8 cellular contexts compared by ENCODE assay signal in the genomic region with DNA sequence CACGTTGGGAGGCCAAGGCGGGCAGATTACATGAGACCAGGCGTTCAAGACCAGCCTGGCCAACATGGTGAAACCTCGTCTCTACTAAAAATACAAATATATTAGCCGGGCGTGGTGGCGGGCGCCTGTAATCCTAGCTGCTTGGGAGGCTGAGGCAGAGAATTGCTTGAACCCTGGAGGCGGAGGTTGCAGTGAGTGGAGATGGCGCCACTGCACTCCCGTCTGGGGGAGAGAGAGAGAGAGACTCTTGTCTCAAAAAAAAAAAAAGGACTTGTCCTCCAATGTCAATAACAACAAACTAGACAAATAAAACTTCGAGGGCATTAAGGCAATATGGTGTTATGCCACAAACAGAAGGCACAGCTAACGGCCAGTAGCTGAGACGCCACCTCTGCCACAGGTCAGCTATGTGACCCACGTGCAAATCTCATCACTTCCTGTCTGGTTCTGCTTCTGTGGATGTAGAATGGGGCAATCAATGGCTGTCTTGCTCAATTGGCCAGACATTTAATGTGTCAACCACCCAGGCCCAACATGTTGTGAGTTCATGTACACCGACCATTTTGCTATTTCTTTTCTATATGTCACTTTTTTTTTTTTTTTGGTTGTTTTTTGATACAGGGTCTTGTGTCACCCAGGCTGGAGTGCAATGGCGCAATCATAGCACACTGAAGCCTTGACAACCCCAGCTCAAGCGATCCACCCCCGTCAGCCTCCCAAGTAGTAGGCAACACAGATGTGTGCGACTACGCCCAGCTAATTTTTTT. TPM values are rescaled to one million over a fixed set of nuclear protein-coding genes. Genes with fewer than 3 reads are reported as not detected.
DNase-seq lines count a peak whose midpoint lies in the region; ATAC-seq and TF ChIP-seq lines count a peak whose summit lies in the region.

No MANE protein-coding gene starts in this region.

- peak overlapping the region; percentile 71 for H4K8ac ChIP-seq in trophoblast cell (ENCODE audit: low read depth, low read length)

- H3K14ac ChIP-seq in trophoblast cell (ENCODE audit: low read length), result peak overlapping the region; percentile 22

- H3K9me3 ChIP-seq in Loucy (ENCODE audit: insufficient read depth, low read depth, low read length) (no peaks in the 10 kb centered on the region), trophoblast cell (ENCODE audit: insufficient read depth, low read depth, low read length) (no peaks in the 10 kb centered on the region)

- H2BK12ac ChIP-seq in trophoblast cell (ENCODE audit: low read length), result no peak overlapping the region

- H2AFZ ChIP-seq in Loucy (ENCODE audit: low read length) (peak overlapping the region; percentile 91), trophoblast cell (ENCODE audit: insufficient read depth, low read length, poor library complexity) (peak overlapping the region; percentile 40)

- WGBS in trophoblast cell (ENCODE audit: extremely low coverage, insufficient coverage, insufficient read length), result no CpG with 5 or more reads among the region's 21 CpGs

- peaks cover 7% of the 10 kb centered on the region for H3K79me1 ChIP-seq in trophoblast cell (ENCODE audit: low read length)

- H3K9ac ChIP-seq in Loucy (ENCODE audit: low read depth, low read length, poor library complexity, severe bottlenecking) (peak overlapping the region; percentile 79), trophoblast cell (ENCODE audit: low read length) (no peak overlapping the region)

- no peak overlapping the region for H3K4ac ChIP-seq in trophoblast cell (ENCODE audit: low read depth, low read length)

- H3K4me1 ChIP-seq in Loucy (ENCODE audit: insufficient read depth, low read length, poor library complexity, severe bottlenecking) (peaks cover 14% of the 10 kb centered on the region), trophoblast cell (ENCODE audit: control insufficient read depth in 1 of 2, insufficient read depth in 2 of 2, low read length in 2 of 2) (peaks cover 4 to 7% of the 10 kb centered on the region in 2 experiments)

- no peak for TF ChIP-seq CTCF in Loucy (conservative IDR thresholded peaks at IDR 0.05; ENCODE audit: low read length)

- no peaks in the 10 kb centered on the region for H3K36me3 ChIP-seq in Loucy (ENCODE audit: insufficient read depth, low read length)
- H3K36me3 ChIP-seq in trophoblast cell (ENCODE audit: control insufficient read depth in 1 of 2, insufficient read depth in 2 of 2, low read length in 2 of 2), result peaks cover 2% of the 10 kb centered on the region in 2 experiments

- H3K9me3 Mint-ChIP-seq in activated T-cell treated with anti-CD3 and anti-CD28 coated beads, Interleukin-2, amount 50 U/mL, for 4 hours, result no peaks in the 10 kb centered on the region

- H4K91ac ChIP-seq in trophoblast cell (ENCODE audit: low read depth, low read length), result peak overlapping the region; percentile 48

- DNase-seq in DMS 273 (lab: John Stamatoyannopoulos, UW; ENCODE audit: unreplicated experiment) (peak; percentile 49), DMS 273 treated with DMSO at 0.1 percent for 48 hours (lab: John Stamatoyannopoulos, UW) (no peak), germinal center (ENCODE audit: low spot score) (peak; percentile 6), trophoblast cell (peak; percentile 82 to 86), COR-L47 (lab: John Stamatoyannopoulos, UW) (no peak)
- no peak for DNase-seq in activated T-cell treated with anti-CD3 and anti-CD28 coated beads, Interleukin-2, amount 50 U/mL, for 4 hours

- no peaks in the 10 kb centered on the region for H3K9me2 ChIP-seq in Loucy (replicated peaks; ENCODE audit: low read depth, low read length)

- no peaks in the 10 kb centered on the region for H3F3A ChIP-seq in Loucy (ENCODE audit: low read depth)

- peak overlapping the region; percentile 8 for H4K12ac ChIP-seq in trophoblast cell (ENCODE audit: low read depth, low read length)

- no peak overlapping the region for H2BK120ac ChIP-seq in trophoblast cell (ENCODE audit: insufficient read depth, low read length, poor library complexity)

- H3K4me3 ChIP-seq in Loucy (ENCODE audit: low read length, poor library complexity, severe bottlenecking), result peak overlapping the region; percentile 88
- H3K4me3 ChIP-seq in trophoblast cell (ENCODE audit: low read depth, low read length), result peak overlapping the region; percentile 99

- H3K79me2 ChIP-seq in Loucy (ENCODE audit: insufficient read depth, low read length) (peaks cover 36% of the 10 kb centered on the region), trophoblast cell (ENCODE audit: control insufficient read depth, insufficient read depth, low read length, poor library complexity) (peaks cover 9% of the 10 kb centered on the region)

- H3K18ac ChIP-seq in trophoblast cell (ENCODE audit: low read length), result peak overlapping the region; percentile 8

- H3K27me3 ChIP-seq in Loucy (ENCODE audit: insufficient read depth, low read length, poor library complexity, severe bottlenecking), result no peaks in the 10 kb centered on the region
- H3K27me3 ChIP-seq in trophoblast cell (ENCODE audit: insufficient read depth, low read length), result no peaks in the 10 kb centered on the region

- ATAC-seq in activated T-cell treated with anti-CD3 and anti-CD28 coated beads, Interleukin-2, amount 50 U/mL, for 4 hours, result no peak
- ATAC-seq in GM21529 (IDR thresholded peaks at IDR 0.05; ENCODE audit: unreplicated experiment), result no peak

- H3K27me3 Mint-ChIP-seq in activated T-cell treated with anti-CD3 and anti-CD28 coated beads, Interleukin-2, amount 50 U/mL, for 4 hours (ENCODE audit: low read depth), result no peaks in the 10 kb centered on the region

- no peak overlapping the region for H3K23ac ChIP-seq in trophoblast cell (ENCODE audit: low read length)

- no peaks in the 10 kb centered on the region for H3K36me3 Mint-ChIP-seq in activated T-cell treated with anti-CD3 and anti-CD28 coated beads, Interleukin-2, amount 50 U/mL, for 4 hours (ENCODE audit: insufficient read depth)

- no peak overlapping the region for H2BK5ac ChIP-seq in trophoblast cell (ENCODE audit: low read depth, low read length, poor library complexity)

- H3K4me2 ChIP-seq in Loucy (ENCODE audit: low read depth, low read length, poor library complexity, severe bottlenecking) (peak overlapping the region; percentile 72), trophoblast cell (ENCODE audit: low read length) (peak overlapping the region; percentile 63)

- H4K20me1 ChIP-seq in Loucy (ENCODE audit: insufficient read depth, low read length, poor library complexity, severe bottlenecking), result peaks cover 5% of the 10 kb centered on the region

- H3K4me3 Mint-ChIP-seq in activated T-cell treated with anti-CD3 and anti-CD28 coated beads, Interleukin-2, amount 50 U/mL, for 4 hours, result peak overlapping the region; percentile 88

- H3K4me1 Mint-ChIP-seq in activated T-cell treated with anti-CD3 and anti-CD28 coated beads, Interleukin-2, amount 50 U/mL, for 4 hours (ENCODE audit: low read depth), result peaks cover 40% of the 10 kb centered on the region

- H3K27ac ChIP-seq in trophoblast cell (ENCODE audit: low read depth, low read length), result peak overlapping the region; percentile 69

- H2AK5ac ChIP-seq in trophoblast cell (ENCODE audit: low read length), result no peak overlapping the region

RNA-seq across cellular contexts. Expression of a gene that starts 0.8 kb away (rescaled TPM):
- 10 to 100 TPM; 34.3 to 39.0 (median 35.5) TPM for total RNA-seq in activated T-cell treated with anti-CD3 and anti-CD28 coated beads, Interleukin-2, amount 50 U/mL, for 4 hours
- 27.9 and 29.6 TPM in 2 replicates for polyA plus RNA-seq in trophoblast cell (2013)

RNA-seq across cellular contexts. Expression of a gene that starts 53.6 kb away (rescaled TPM):
- total RNA-seq in activated T-cell treated with anti-CD3 and anti-CD28 coated beads, Interleukin-2, amount 50 U/mL, for 4 hours, result 10 to 100 TPM; 33.3 to 39.7 (median 38.4) TPM
- 37.2 and 37.3 TPM in 2 replicates for polyA plus RNA-seq in trophoblast cell (2013)

Comparison
In these comparisons a context has a peak if more than half of its experiments do, and no peak if none do; other contexts are left out.
1. DNase-seq: peak in DMS 273 (single experiment), germinal center (single experiment) and trophoblast cell (2 of 2); none in DMS 273 treated with DMSO at 0.1 percent for 48 hours (single experiment), activated T-cell treated with anti-CD3 and anti-CD28 coated beads, Interleukin-2, amount 50 U/mL, for 4 hours (single experiment) and COR-L47 (single experiment).